10 cellular contexts compared by ENCODE assay signal in genomic region chr3:131526801-131527347, GRCh38. TPM values are rescaled to one million over a fixed set of nuclear protein-coding genes. Genes with fewer than 3 reads are reported as not detected.
DNase-seq lines count a peak whose midpoint lies in the region; ATAC-seq and TF ChIP-seq lines count a peak whose summit lies in the region.
"Had no signal": no experiment of that assay in that cellular context is flagged by ENCODE, and none has a peak within 500 bp of the region (broad histone marks: within the 10 kb centered on the region; RNA-seq: fewer than 3 reads in every experiment).

No MANE protein-coding gene starts in this region.

- H3K4me3 Mint-ChIP-seq in activated T-helper 2 cell treated with anti-CD3 and anti-CD28 coated beads, Interferon-gamma antibody, Interleukin-2, Interleukin-4, amounts not matched to agents 10 μg/mL and 5 μg/mL and 100 μg/mL, durations not matched to agents 14 hours and 24 hours and 36 hours (ENCODE audit: low read depth): no peak overlapping the region
- H3K4me3 Mint-ChIP-seq: memory B cell had no signal

- H3K36me3 Mint-ChIP-seq in activated T-helper 2 cell treated with anti-CD3 and anti-CD28 coated beads, Interferon-gamma antibody, Interleukin-2, Interleukin-4, amounts not matched to agents 10 μg/mL and 5 μg/mL and 100 μg/mL, durations not matched to agents 14 hours and 24 hours and 36 hours (ENCODE audit: low read depth): no peaks in the 10 kb centered on the region
- H3K36me3 Mint-ChIP-seq: memory B cell had no signal

- intact Hi-C loops in activated T-helper 2 cell treated with anti-CD3 and anti-CD28 coated beads, Interferon-gamma antibody, Interleukin-2, Interleukin-4, amounts not matched to agents 10 μg/mL and 5 μg/mL and 100 μg/mL, durations not matched to agents 14 hours and 24 hours and 36 hours (cut with micrococcal nuclease): no loop called here

- H3K36me3 ChIP-seq in GM06990 (ENCODE audit: control insufficient read depth, insufficient read depth, low read length) (no peaks in the 10 kb centered on the region), NT2/D1 (ENCODE audit: insufficient read depth, insufficient read length, low read length) (no peaks in the 10 kb centered on the region), osteoblast (ENCODE audit: insufficient read depth, low read length) (no peaks in the 10 kb centered on the region)

- no peaks in the 10 kb centered on the region for H3K9me3 Mint-ChIP-seq in activated T-helper 2 cell treated with anti-CD3 and anti-CD28 coated beads, Interferon-gamma antibody, Interleukin-2, Interleukin-4, amounts not matched to agents 10 μg/mL and 5 μg/mL and 100 μg/mL, durations not matched to agents 14 hours and 24 hours and 36 hours
- H3K9me3 Mint-ChIP-seq: memory B cell had no signal

- H3K27me3 ChIP-seq in GM06990 (replicated peaks; ENCODE audit: control insufficient read depth, insufficient read depth, low read length) (no peaks in the 10 kb centered on the region), NT2/D1 (ENCODE audit: insufficient read depth, insufficient read length) (no peaks in the 10 kb centered on the region), osteoblast (ENCODE audit: insufficient read depth, low read length) (peaks cover 9% of the 10 kb centered on the region)

- no peak overlapping the region for H3K27ac ChIP-seq in osteoblast (ENCODE audit: low read depth, low read length)
- H3K27ac ChIP-seq: KMS-11 had no signal

- peak overlapping the region; percentile 52 for H3K9ac ChIP-seq in NT2/D1 (ENCODE audit: insufficient read length, low read depth)
- H3K9ac ChIP-seq: KMS-11 had no signal

- H3K4me2 ChIP-seq in osteoblast (ENCODE audit: insufficient read depth, low read length): peak overlapping the region; percentile 58
- H3K4me2 ChIP-seq: KMS-11 had no signal

- peak overlapping the region; percentile 53 for H2AFZ ChIP-seq in osteoblast (ENCODE audit: low read length)

- H3K9me3 ChIP-seq in NT2/D1 (ENCODE audit: insufficient read depth, low read length) (no peaks in the 10 kb centered on the region), osteoblast (ENCODE audit: low read depth, low read length) (no peaks in the 10 kb centered on the region)

- ATAC-seq in HG02571 (IDR thresholded peaks at IDR 0.05; ENCODE audit: unreplicated experiment): no peak

- no peaks in the 10 kb centered on the region for H4K20me1 ChIP-seq in osteoblast (ENCODE audit: insufficient read depth, low read length)

- no peak for TF ChIP-seq CTCF in GM06990 (IDR thresholded peaks at IDR 0.05; ENCODE audit: insufficient read depth, low read length, poor library complexity, severe bottlenecking)
- TF ChIP-seq CTCF in fibroblast of pulmonary artery (IDR thresholded peaks at IDR 0.05; ENCODE audit: low read length, missing control alignments): peak; percentile 50
- TF ChIP-seq CTCF in osteoblast (IDR thresholded peaks at IDR 0.05; ENCODE audit: extremely low read depth, low read depth, low read length): peak; percentile 45

- H3K27me3 Mint-ChIP-seq in activated T-helper 2 cell treated with anti-CD3 and anti-CD28 coated beads, Interferon-gamma antibody, Interleukin-2, Interleukin-4, amounts not matched to agents 10 μg/mL and 5 μg/mL and 100 μg/mL, durations not matched to agents 14 hours and 24 hours and 36 hours (ENCODE audit: low read depth): peaks cover 51% of the 10 kb centered on the region

- no peak overlapping the region for H3K27ac Mint-ChIP-seq in activated T-helper 2 cell treated with anti-CD3 and anti-CD28 coated beads, Interferon-gamma antibody, Interleukin-2, Interleukin-4, amounts not matched to agents 10 μg/mL and 5 μg/mL and 100 μg/mL, durations not matched to agents 14 hours and 24 hours and 36 hours
- H3K27ac Mint-ChIP-seq: memory B cell had no signal

- H3K4me3 ChIP-seq in GM06990 (replicated peaks; ENCODE audit: low read depth, low read length) (no peak overlapping the region), NT2/D1 (ENCODE audit: insufficient read length, low read depth) (no peak overlapping the region), fibroblast of pulmonary artery (replicated peaks; ENCODE audit: low read depth, low read length) (peak overlapping the region; percentile 45), osteoblast (ENCODE audit: insufficient read depth, low read length) (peak overlapping the region; percentile 69)

- no peaks in the 10 kb centered on the region for H3K79me2 ChIP-seq in osteoblast (ENCODE audit: insufficient read depth, low read length)

- DNase-seq in GM06990 (ENCODE audit: extremely low read depth, insufficient read length): peak; percentile 26
- DNase-seq in NT2/D1 (ENCODE audit: low read depth, low spot score): peak; percentile 49
- DNase-seq in fibroblast of pulmonary artery (ENCODE audit: low read depth): peak; percentile 59
- peak; percentile 57 for DNase-seq in osteoblast (ENCODE audit: insufficient read length, low spot score, missing footprints)
- DNase-seq in activated effector memory CD4-positive, alpha-beta T cell treated with Interleukin-2 at 50 U/mL for 16 hours: no peak
- no peak for DNase-seq in activated T-helper 2 cell treated with anti-CD3 and anti-CD28 coated beads, Interferon-gamma antibody, Interleukin-2, Interleukin-4, amounts not matched to agents 10 μg/mL and 5 μg/mL and 100 μg/mL, durations not matched to agents 14 hours and 24 hours and 36 hours (ENCODE audit: low spot score)
- DNase-seq in effector CD4-positive, alpha-beta T cell: no peak

- no peaks in the 10 kb centered on the region for H3K4me1 Mint-ChIP-seq in activated T-helper 2 cell treated with anti-CD3 and anti-CD28 coated beads, Interferon-gamma antibody, Interleukin-2, Interleukin-4, amounts not matched to agents 10 μg/mL and 5 μg/mL and 100 μg/mL, durations not matched to agents 14 hours and 24 hours and 36 hours (ENCODE audit: low read depth)
- H3K4me1 Mint-ChIP-seq: memory B cell had no signal

- H3K4me1 ChIP-seq in NT2/D1 (ENCODE audit: insufficient read depth, insufficient read length): no peaks in the 10 kb centered on the region
- H3K4me1 ChIP-seq in osteoblast (ENCODE audit: insufficient read depth, low read length): no peaks in the 10 kb centered on the region

RNA-seq across cellular contexts. Expression of gene MRPL3, which starts 24.1 kb away (rescaled TPM):
- total RNA-seq in osteoblast: 82.8 and 92.6 TPM in 2 replicates
- 149 and 157 TPM in 2 replicates for total RNA-seq in activated T-helper 2 cell treated with anti-CD3 and anti-CD28 coated beads, Interferon-gamma antibody, Interleukin-2, Interleukin-4, amounts not matched to agents 10 μg/mL and 5 μg/mL and 100 μg/mL, durations not matched to agents 14 hours and 24 hours and 36 hours

Comparison
In these comparisons a context has a peak if more than half of its experiments do, and no peak if none do; other contexts are left out.
1. DNase-seq: peak in GM06990 (single experiment), NT2/D1 (single experiment), fibroblast of pulmonary artery (single experiment) and osteoblast (single experiment); none in activated effector memory CD4-positive, alpha-beta T cell treated with Interleukin-2 at 50 U/mL for 16 hours (single experiment), activated T-helper 2 cell treated with anti-CD3 and anti-CD28 coated beads, Interferon-gamma antibody, Interleukin-2, Interleukin-4, amounts not matched to agents 10 μg/mL and 5 μg/mL and 100 μg/mL, durations not matched to agents 14 hours and 24 hours and 36 hours (single experiment) and effector CD4-positive, alpha-beta T cell (single experiment).
2. H3K4me3 ChIP-seq: peak in fibroblast of pulmonary artery (single experiment) and osteoblast (single experiment); none in GM06990 (single experiment) and NT2/D1 (single experiment).